8 cellular contexts compared by ENCODE assay signal in the genomic region with DNA sequence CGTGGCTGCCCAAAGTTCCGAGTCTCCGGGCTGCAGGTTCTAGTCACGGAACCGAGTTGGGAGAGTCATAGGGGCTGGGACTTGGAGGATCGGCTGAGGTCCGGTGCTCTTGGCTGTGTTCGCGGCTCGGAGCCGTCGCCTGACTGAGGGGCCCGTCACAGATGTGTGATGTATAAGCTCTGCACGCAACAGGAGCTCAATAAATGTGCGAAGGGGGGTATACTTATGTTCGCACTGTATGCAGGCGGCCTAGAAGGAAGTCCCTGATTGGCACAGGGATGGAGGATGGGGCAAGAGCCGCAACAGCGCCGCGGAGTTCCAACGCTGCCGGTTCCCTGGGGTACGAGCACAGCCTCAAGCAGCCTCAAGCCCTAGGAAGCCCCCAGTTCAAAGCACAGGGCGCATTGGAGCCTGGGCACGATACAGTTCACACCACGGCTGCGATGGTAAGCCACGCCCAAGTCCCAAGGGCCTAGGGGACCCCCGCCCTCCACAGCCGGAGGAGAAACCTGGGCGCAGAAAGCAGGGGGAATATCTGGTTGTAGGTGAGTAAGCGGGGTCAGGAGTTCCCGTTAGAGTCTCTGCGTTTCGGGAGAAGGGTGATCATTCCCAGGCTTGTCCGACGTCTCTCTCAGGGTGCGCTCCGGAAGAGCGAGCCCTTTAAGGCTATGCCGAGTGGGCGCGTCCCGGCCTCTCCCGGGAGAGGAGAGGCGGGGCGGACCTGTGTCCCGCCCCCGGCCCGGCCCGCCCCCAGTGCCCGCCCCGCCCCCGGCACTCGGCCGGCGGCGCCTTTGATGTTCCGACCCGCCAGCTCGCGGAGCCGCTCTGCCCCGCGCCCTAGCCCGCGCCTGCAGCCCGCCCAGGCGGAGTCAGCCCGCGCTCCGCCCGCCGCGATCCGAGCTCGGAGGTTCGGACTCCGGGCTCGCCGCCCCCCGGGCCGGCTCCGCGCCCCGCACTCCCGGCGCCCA. TPM values are rescaled to one million over a fixed set of nuclear protein-coding genes. Genes with fewer than 3 reads are reported as not detected.
DNase-seq lines count a peak whose midpoint lies in the region; ATAC-seq and TF ChIP-seq lines count a peak whose summit lies in the region.

A gene (plus strand): TSS at position 774 of the 968 bp plus-strand sequence. CDS start 226 bp downstream, outside the sequence.

- intact Hi-C loops in cardiac septum (cut with DNase I), result no loop called here
- intact Hi-C loops in ovary (cut with DNase I), result no loop called here
- intact Hi-C loops in vagina (cut with DNase I), result no loop called here

- H3K4me3 ChIP-seq in GM23338, result peak within 1 kb of the TSS; percentile 90
- peak within 1 kb of the TSS; percentile 39 for H3K4me3 ChIP-seq in ovary
- peak within 1 kb of the TSS; percentile 53 to 66 for H3K4me3 ChIP-seq in vagina

- TF ChIP-seq CTCF in GM23338 (conservative IDR thresholded peaks at IDR 0.05; ENCODE audit: low read depth in 2 of 2) (no peak), ovary (IDR thresholded peaks at IDR 0.05) (no peak), vagina (IDR thresholded peaks at IDR 0.05) (no peak)

- H3K36me3 Mint-ChIP-seq in GM23338 (ENCODE audit: low read depth), result no peaks in the 10 kb centered on the region; the same call in 2 of the 3 replicates
- H3K36me3 Mint-ChIP-seq in activated naive CD8-positive, alpha-beta T cell treated with anti-CD3 and anti-CD28 coated beads, Interleukin-2, amount 10 ng/mL, durations not matched to agents 7 days and 5 days, result peaks cover 13% of the 10 kb centered on the region

- peak; percentile 79 for ATAC-seq in GM23338
- ATAC-seq in activated naive CD8-positive, alpha-beta T cell treated with anti-CD3 and anti-CD28 coated beads, Interleukin-2, amount 10 ng/mL, durations not matched to agents 7 days and 5 days (ENCODE audit: low read depth), result peak; percentile 64

- H3K36me3 ChIP-seq in GM23338 (ENCODE audit: insufficient read depth) (no peaks in the 10 kb centered on the region), ovary (no peaks in the 10 kb centered on the region), vagina (no peaks in the 10 kb centered on the region)

- peak within 1 kb of the TSS; percentile 94 for H2AFZ ChIP-seq in GM23338

- H3K27ac ChIP-seq in GM23338 (ENCODE audit: low read depth) (peak within 1 kb of the TSS; percentile 66; the same call in 1 of the 2 replicates), ovary (no peak within 1 kb of the TSS), vagina (no peak within 1 kb of the TSS)

- WGBS in ovary, 3 donors, result 2% methylated on average over 57 to 89 of the region's 89 CpGs

- H3K4me1 ChIP-seq in GM23338 (ENCODE audit: insufficient read depth), result no peaks in the 10 kb centered on the region; the same call in 1 of the 2 replicates
- peaks cover 5% of the 10 kb centered on the region for H3K4me1 ChIP-seq in ovary (ENCODE audit: insufficient read depth)
- peaks cover 24% of the 10 kb centered on the region for H3K4me1 ChIP-seq in vagina

- H3K9me2 ChIP-seq in GM23338 (ENCODE audit: insufficient read depth), result no peaks in the 10 kb centered on the region

- H3F3A ChIP-seq in GM23338 (replicated peaks; ENCODE audit: low read depth), result 0 out of 2 replicates have a peak, but pooled peaks cover 15% of the 10 kb centered on the region

- H3K79me2 ChIP-seq in GM23338 (replicated peaks; ENCODE audit: insufficient read depth), result no peaks in the 10 kb centered on the region

- H3K27me3 ChIP-seq in GM23338 (ENCODE audit: insufficient read depth), result peaks cover 40% of the 10 kb centered on the region
- H3K27me3 ChIP-seq in ovary, result no peaks in the 10 kb centered on the region
- no peaks in the 10 kb centered on the region for H3K27me3 ChIP-seq in vagina

- H3K27ac Mint-ChIP-seq in GM23338, result no peak within 1 kb of the TSS
- peak within 1 kb of the TSS; percentile 93 for H3K27ac Mint-ChIP-seq in activated naive CD8-positive, alpha-beta T cell treated with anti-CD3 and anti-CD28 coated beads, Interleukin-2, amount 10 ng/mL, durations not matched to agents 7 days and 5 days

- H3K4me3 Mint-ChIP-seq in GM23338, result peak within 1 kb of the TSS; percentile 79
- peak within 1 kb of the TSS; percentile 87 for H3K4me3 Mint-ChIP-seq in activated naive CD8-positive, alpha-beta T cell treated with anti-CD3 and anti-CD28 coated beads, Interleukin-2, amount 10 ng/mL, durations not matched to agents 7 days and 5 days

- POLR2A ChIA-PET in activated naive CD8-positive, alpha-beta T cell treated with anti-CD3 and anti-CD28 coated beads, Interleukin-2, amount 10 ng/mL, durations not matched to agents 7 days and 5 days (lab: Charles Lee), result interaction anchor here (0.7 to 10.5 kb wide), 11 partner anchors 12 to 75 kb away, joined by 3 to 174 read pairs (median 6); a partner anchor contains a TSS

- peak within 1 kb of the TSS; percentile 98 for H3K4me2 ChIP-seq in GM23338

- DNase-seq in GM03348 (ENCODE audit: low spot score), result peak; percentile 98
- DNase-seq in GM23338 (ENCODE audit: low spot score), result peak; percentile 92
- peak; percentile 55 to 56 for DNase-seq in Kasumi-1 (lab: John Stamatoyannopoulos, UW)
- peak; percentile 52 for DNase-seq in SKM-1 treated with dmso at 0.1 percent for 144 hours (lab: John Stamatoyannopoulos, UW; ENCODE audit: unreplicated experiment)
- DNase-seq in activated naive CD8-positive, alpha-beta T cell treated with anti-CD3 and anti-CD28 coated beads, Interleukin-2, amount 10 ng/mL, durations not matched to agents 7 days and 5 days, result peak; percentile 84
- DNase-seq in cardiac septum (ENCODE audit: low spot score), result peak; percentile 86
- peak; percentile 78 to 87 (median 83) for DNase-seq in ovary
- no peak for DNase-seq in vagina (ENCODE audit: extremely low spot score in 2 of 2)

- peaks cover 34% of the 10 kb centered on the region for H3K27me3 Mint-ChIP-seq in GM23338 (ENCODE audit: insufficient read depth, low read depth, poor library complexity)
- no peaks in the 10 kb centered on the region for H3K27me3 Mint-ChIP-seq in activated naive CD8-positive, alpha-beta T cell treated with anti-CD3 and anti-CD28 coated beads, Interleukin-2, amount 10 ng/mL, durations not matched to agents 7 days and 5 days

- H3K4me1 Mint-ChIP-seq in GM23338, result peaks cover 7% of the 10 kb centered on the region
- H3K4me1 Mint-ChIP-seq in activated naive CD8-positive, alpha-beta T cell treated with anti-CD3 and anti-CD28 coated beads, Interleukin-2, amount 10 ng/mL, durations not matched to agents 7 days and 5 days, result peaks cover 56% of the 10 kb centered on the region

- no peaks in the 10 kb centered on the region for H3K9me3 Mint-ChIP-seq in GM23338
- no peaks in the 10 kb centered on the region for H3K9me3 Mint-ChIP-seq in activated naive CD8-positive, alpha-beta T cell treated with anti-CD3 and anti-CD28 coated beads, Interleukin-2, amount 10 ng/mL, durations not matched to agents 7 days and 5 days

- no peak for TF ChIP-seq POLR2A in ovary (IDR thresholded peaks at IDR 0.05)
- TF ChIP-seq POLR2A in vagina (IDR thresholded peaks at IDR 0.05), result peak in 1 of 2 donors; percentile 27

- H4K20me1 ChIP-seq in GM23338 (replicated peaks; ENCODE audit: insufficient read depth), result peaks cover 10% of the 10 kb centered on the region; the same call in 1 of the 2 replicates

- TF ChIP-seq EP300 in ovary (IDR thresholded peaks at IDR 0.05), result no peak

- H3K9me3 ChIP-seq in ovary (no peaks in the 10 kb centered on the region), vagina (no peaks in the 10 kb centered on the region)

RNA-seq across cellular contexts. Expression of the gene that starts here (rescaled TPM):
- total RNA-seq in GM23338 (2014; rRNA removed; shearing (Covaris generic)), result 8.1 and 9.7 TPM in 2 replicates
- 5.2 and 5.6 TPM in 2 replicates for polyA plus RNA-seq in GM23338 (2016; fragmentation: Nextera tagmentation; extraction: Ambion mirVana)
- 100 to 1,000 TPM; 283 to 315 TPM for total RNA-seq in activated naive CD8-positive, alpha-beta T cell treated with anti-CD3 and anti-CD28 coated beads, Interleukin-2, amount 10 ng/mL, durations not matched to agents 7 days and 5 days
- total RNA-seq in cardiac septum, result 2.2 TPM
- 10 to 100 TPM in 1 of 7 donors, 1 to 10 TPM in 6; 2.9 to 15.2 (median 4.2) TPM for total RNA-seq in ovary
- 1 to 10 TPM; 1.7 to 2.5 TPM for polyA plus RNA-seq in ovary
- 1.7 TPM for total RNA-seq in vagina

Comparison
In these comparisons a context has a peak if more than half of its experiments do, and no peak if none do; other contexts are left out.
1. RNA of the gene that starts here (total RNA-seq): 283 to 315 TPM in activated naive CD8-positive, alpha-beta T cell treated with anti-CD3 and anti-CD28 coated beads, Interleukin-2, amount 10 ng/mL, durations not matched to agents 7 days and 5 days; 8.1 to 9.7 TPM in GM23338, 2.9 to 15.2 TPM in ovary, 2.2 TPM in cardiac septum (single experiment) and 1.7 TPM in vagina (single experiment); every median in the first group is over 10 times any median in the second.
2. DNase-seq: peak in GM03348 (single experiment), GM23338 (single experiment), Kasumi-1 (2 of 2), SKM-1 treated with dmso at 0.1 percent for 144 hours (single experiment), activated naive CD8-positive, alpha-beta T cell treated with anti-CD3 and anti-CD28 coated beads, Interleukin-2, amount 10 ng/mL, durations not matched to agents 7 days and 5 days (single experiment), cardiac septum (single experiment) and ovary (5 of 5); none in vagina (0 of 2).
3. H3K4me3 ChIP-seq: peak in every context shown above with its lines; median percentile 90 in GM23338; 60 in vagina; 39 in ovary.